8 cellular contexts compared by ENCODE assay signal in the genomic region with DNA sequence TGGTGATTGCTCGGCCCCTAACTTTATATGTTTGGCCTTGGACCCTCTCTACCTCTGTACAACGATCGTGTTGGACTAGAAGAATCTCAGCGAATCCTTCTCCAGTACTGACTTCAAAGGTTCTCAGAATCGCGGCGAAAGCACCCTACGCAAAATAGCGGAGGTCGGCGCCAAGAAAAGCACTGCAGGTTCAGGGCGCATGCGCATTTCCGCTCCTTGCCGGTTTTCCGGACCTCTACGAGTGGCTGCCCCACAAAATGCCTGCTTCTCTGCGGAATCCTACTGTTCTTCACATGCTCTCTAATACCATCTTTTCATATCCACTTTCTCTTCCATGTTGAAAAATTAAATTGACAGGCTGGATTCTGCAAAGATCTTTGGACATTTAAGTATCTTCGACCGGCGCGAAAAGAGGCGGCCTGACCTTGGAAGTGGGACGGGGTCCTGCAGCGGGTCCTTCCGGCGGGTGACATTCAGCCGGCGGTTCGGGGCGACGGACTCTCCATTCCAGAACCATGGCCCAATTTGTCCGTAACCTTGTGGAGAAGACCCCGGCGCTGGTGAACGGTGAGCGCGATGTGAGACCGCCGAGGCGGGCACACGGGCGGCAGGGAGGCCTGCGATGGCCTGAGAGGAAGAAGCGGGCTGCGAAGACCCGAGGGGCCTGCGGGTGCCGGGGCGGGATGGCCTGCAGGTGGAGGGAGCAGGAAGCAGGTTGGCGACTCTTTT. TPM values are rescaled to one million over a fixed set of nuclear protein-coding genes. Genes with fewer than 3 reads are reported as not detected.
DNase-seq lines count a peak whose midpoint lies in the region; ATAC-seq and TF ChIP-seq lines count a peak whose summit lies in the region.

A gene with protein sequence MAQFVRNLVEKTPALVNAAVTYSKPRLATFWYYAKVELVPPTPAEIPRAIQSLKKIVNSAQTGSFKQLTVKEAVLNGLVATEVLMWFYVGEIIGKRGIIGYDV (plus strand): TSS at position 456 of the 729 bp plus-strand sequence. CDS start 60 bp downstream, at position 516.

- TF ChIP-seq CTCF in WERI-Rb-1 (IDR thresholded peaks at IDR 0.05; ENCODE audit: low read depth, low read length) (0 out of 2 replicates have a peak, but pooled peaks have one; percentile 3), breast epithelium (IDR thresholded peaks at IDR 0.05) (no peak)

- ATAC-seq in HG03095 (IDR thresholded peaks at IDR 0.05; ENCODE audit: unreplicated experiment) (peak; percentile 52), HG02981 (IDR thresholded peaks at IDR 0.05; ENCODE audit: unreplicated experiment) (no peak)

- intact Hi-C loops in breast epithelium (cut with DNase I; ENCODE audit: low total_unique reads): no loop called here

- DNase-seq in NCI-H2196 treated with DMSO at 0.1 percent for 48 hours (lab: John Stamatoyannopoulos, UW; ENCODE audit: unreplicated experiment): peak; percentile 93
- DNase-seq in WERI-Rb-1: peak; percentile 90
- peak; percentile 61 to 83 for DNase-seq in breast epithelium (ENCODE audit: low spot score in 2 of 2)
- DNase-seq in iPS-NIHi11 (ENCODE audit: low spot score): peak; percentile 90

- peak; percentile 79 for TF ChIP-seq POLR2A in GM15510 (IDR thresholded peaks at IDR 0.05; ENCODE audit: borderline replicate concordance, extremely low read depth, insufficient read length)
- peak; percentile 10 for TF ChIP-seq POLR2A in breast epithelium (IDR thresholded peaks at IDR 0.05)

- H3K27me3 ChIP-seq in WERI-Rb-1 (ENCODE audit: insufficient read depth, low read depth, severe bottlenecking) (no peaks in the 10 kb centered on the region), breast epithelium (no peaks in the 10 kb centered on the region)

- H3K4me3 ChIP-seq in WERI-Rb-1 (ENCODE audit: low read depth, low read length) (peak within 1 kb of the TSS; percentile 92), breast epithelium (peak within 1 kb of the TSS; percentile 81 to 98 (median 86)), skin epidermis (peak within 1 kb of the TSS; percentile 77 to 98 (median 91))

- H3K36me3 ChIP-seq in WERI-Rb-1 (peaks cover 33% of the 10 kb centered on the region), breast epithelium (no peaks in the 10 kb centered on the region)

- H3K9me3 ChIP-seq in WERI-Rb-1 (ENCODE audit: severe bottlenecking): no peaks in the 10 kb centered on the region
- no peaks in the 10 kb centered on the region for H3K9me3 ChIP-seq in breast epithelium

- H3K4me1 ChIP-seq in breast epithelium: peaks cover 7 to 11% of the 10 kb centered on the region in 2 donors

- H3K27ac ChIP-seq in WERI-Rb-1 (peak within 1 kb of the TSS; percentile 98), breast epithelium (peak within 1 kb of the TSS; percentile 83 to 87), skin epidermis (peak within 1 kb of the TSS; percentile 59 to 97 (median 90))

RNA-seq across cellular contexts. Expression of the gene that starts here (rescaled TPM):
- total RNA-seq in breast epithelium: 10 to 100 TPM; 45.1 to 66.4 (median 56.0) TPM
